ENCODE assay signal across 9 cellular contexts in genomic region chr12:122711267-122711666, GRCh38. TPM values are rescaled to one million over a fixed set of nuclear protein-coding genes. Genes with fewer than 3 reads are reported as not detected.
"Had no signal": no experiment of that assay in that cellular context is flagged by ENCODE, and none has a peak within 500 bp of the region (broad histone marks: within the 10 kb centered on the region; RNA-seq: fewer than 3 reads in every experiment).

No MANE protein-coding gene starts in this region.

RNA-seq across cellular contexts. Expression of gene HCAR3, which starts 5.3 kb away (rescaled TPM):
- total RNA-seq: activated CD8-positive, alpha-beta T cell treated with anti-CD3 and anti-CD28 coated beads, Interleukin-2, amount 10 ng/mL, durations not matched to agents 7 days and 5 days; chondrocyte; epithelial cell of proximal tubule; fibroblast of villous mesenchyme; neural crest cell; smooth muscle cell had no signal
- polyA plus RNA-seq: aorta had no signal

RNA-seq across cellular contexts. Expression of gene HCAR2, which starts 8.1 kb away (rescaled TPM):
- total RNA-seq: activated CD8-positive, alpha-beta T cell treated with anti-CD3 and anti-CD28 coated beads, Interleukin-2, amount 10 ng/mL, durations not matched to agents 7 days and 5 days; chondrocyte; epithelial cell of proximal tubule; neural crest cell had no signal
- polyA plus RNA-seq: aorta had no signal

RNA-seq across cellular contexts. Expression of gene HCAR1, which starts 19.4 kb away (rescaled TPM):
- total RNA-seq: cardiac septum, chondrocyte, neural crest cell, smooth muscle cell, T-helper 17 cell had no signal
- polyA plus RNA-seq: aorta, smooth muscle cell had no signal
